In the genomic region with DNA sequence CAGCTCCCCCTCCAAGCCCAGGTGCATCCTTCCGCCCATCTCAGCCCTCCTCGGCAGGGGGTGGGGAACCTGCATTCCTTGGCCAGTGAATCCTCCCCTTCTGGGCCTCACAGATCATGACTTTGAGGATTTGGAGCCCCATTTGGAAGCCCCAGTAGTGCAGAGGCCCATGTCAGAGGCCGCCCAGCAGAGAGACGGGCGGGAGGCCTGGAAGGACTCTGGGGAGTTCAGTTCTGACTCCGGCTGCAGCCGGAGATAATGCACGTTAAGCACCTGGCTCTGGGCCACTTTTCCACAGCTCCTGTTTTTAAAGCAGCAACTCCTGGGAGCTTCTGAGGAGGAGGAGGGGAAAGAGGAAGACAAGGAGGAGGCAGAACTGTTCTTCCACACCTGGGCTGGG, we compare ENCODE assay signal across 2 cellular contexts.
TF ChIP-seq lines count a peak whose summit lies in the region.

No MANE protein-coding gene starts in this region.

TF ChIP-seq in liver, 16 proteins besides CTCF, POLR2A, EP300 and RAD21 (continued from another document):
- no peak for TF ChIP-seq FOXA2 (IDR thresholded peaks at IDR 0.05)
- no peak for TF ChIP-seq RXRA (IDR thresholded peaks at IDR 0.05)
- TF ChIP-seq EGR1 (IDR thresholded peaks at IDR 0.05; ENCODE audit: low read depth in 2 of 2), result no peak
- TF ChIP-seq NR2F2 (IDR thresholded peaks at IDR 0.05), result peak; percentile 52
- no peak for TF ChIP-seq TAF1 (conservative IDR thresholded peaks at IDR 0.05)

TF ChIP-seq in HepG2, 621 proteins besides CTCF, POLR2A, EP300 and RAD21 (continued from another document):
- TF ChIP-seq BRD4 (CRISPR knock-in tag; IDR thresholded peaks at IDR 0.05) (no peak), CENPX (CRISPR knock-in tag; IDR thresholded peaks at IDR 0.05) (no peak), KLF9 (CRISPR knock-in tag; IDR thresholded peaks at IDR 0.05; ENCODE audit: low read depth) (no peak), ZNF136 (CRISPR knock-in tag; IDR thresholded peaks at IDR 0.05; ENCODE audit: low read depth) (no peak), SRSF1 (optimal IDR thresholded peaks at IDR 0.05; ENCODE audit: low read depth, low read length) (no peak), ZNF879 (CRISPR knock-in tag; IDR thresholded peaks at IDR 0.05) (no peak), MBD4 (IDR thresholded peaks at IDR 0.05; ENCODE audit: borderline replicate concordance, low read length) (no peak), ZNF83 (CRISPR knock-in tag; IDR thresholded peaks at IDR 0.05; ENCODE audit: borderline replicate concordance) (no peak), ZMAT3 (CRISPR knock-in tag; conservative IDR thresholded peaks at IDR 0.05) (no peak), TGIF2 (CRISPR knock-in tag; IDR thresholded peaks at IDR 0.05) (no peak), LRRFIP1 (CRISPR knock-in tag; conservative IDR thresholded peaks at IDR 0.05) (no peak), ZNF407 (CRISPR knock-in tag; IDR thresholded peaks at IDR 0.05; ENCODE audit: not compliant biosample characterization) (no peak), MLXIP (CRISPR knock-in tag; IDR thresholded peaks at IDR 0.05; ENCODE audit: borderline replicate concordance) (no peak), ZNF468 (CRISPR knock-in tag; IDR thresholded peaks at IDR 0.05) (no peak), GTF3A (CRISPR knock-in tag; conservative IDR thresholded peaks at IDR 0.05) (no peak), MTF1 (CRISPR knock-in tag; IDR thresholded peaks at IDR 0.05) (no peak)
- TF ChIP-seq, protein P1, sequence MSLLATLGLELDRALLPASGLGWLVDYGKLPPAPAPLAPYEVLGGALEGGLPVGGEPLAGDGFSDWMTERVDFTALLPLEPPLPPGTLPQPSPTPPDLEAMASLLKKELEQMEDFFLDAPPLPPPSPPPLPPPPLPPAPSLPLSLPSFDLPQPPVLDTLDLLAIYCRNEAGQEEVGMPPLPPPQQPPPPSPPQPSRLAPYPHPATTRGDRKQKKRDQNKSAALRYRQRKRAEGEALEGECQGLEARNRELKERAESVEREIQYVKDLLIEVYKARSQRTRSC (CRISPR knock-in tag; IDR thresholded peaks at IDR 0.05; ENCODE audit: low read depth), result no peak
